In the genomic region with DNA sequence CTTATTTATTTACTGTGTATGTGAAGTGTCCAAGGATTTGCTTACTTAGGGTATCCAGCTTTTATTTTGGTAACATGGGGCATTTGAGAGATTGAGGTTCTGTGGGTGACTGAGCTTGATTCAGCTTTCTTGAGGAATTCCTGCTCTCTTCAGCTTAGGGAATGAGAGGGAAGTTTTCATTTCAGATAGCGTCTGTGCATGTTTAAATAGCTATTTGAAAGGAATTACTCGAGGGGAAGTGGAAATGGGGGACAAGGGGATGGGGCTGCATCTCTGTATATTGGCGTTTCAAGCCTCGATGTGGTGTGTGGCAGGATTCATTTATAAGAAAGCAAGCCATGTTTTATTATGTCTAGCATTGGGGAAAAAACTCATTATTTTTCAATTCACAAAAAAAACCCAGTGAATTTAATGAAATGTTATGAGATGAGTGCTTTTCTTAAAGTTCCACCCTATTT, we compare ENCODE assay signal across 8 cellular contexts. TPM values are rescaled to one million over a fixed set of nuclear protein-coding genes. Genes with fewer than 3 reads are reported as not detected.
DNase-seq lines count a peak whose midpoint lies in the region; ATAC-seq and TF ChIP-seq lines count a peak whose summit lies in the region.

No MANE protein-coding gene starts in this region.

- 0 to 3% methylated on average over 3 to 4 of the region's 4 CpGs for WGBS in gastroesophageal sphincter (ENCODE audit: low coverage in 1 of 2), 2 donors
- WGBS in smooth muscle cell (ENCODE audit: low lambda C conversion rate), result 15% methylated on average over 4 of the region's 4 CpGs

- peak overlapping the region; percentile 95 for H3K9ac ChIP-seq in smooth muscle cell (ENCODE audit: low read depth)

- peaks cover 54% of the 10 kb centered on the region for H3K79me2 ChIP-seq in smooth muscle cell (ENCODE audit: low read depth)

- CTCF ChIA-PET in T-cell (lab: Charles Lee), result interaction anchor here (0.6 to 3.5 kb wide), 9 partner anchors 29 to 165 kb away, joined by 3 to 27 read pairs (median 6); partner anchors contain the start of genes ASTE1 (in 1 of the 2), NEK11 (in 1 of the 2) and PIK3R4 (in 1 of the 2)

- no peak for TF ChIP-seq POLR2A in gastroesophageal sphincter (IDR thresholded peaks at IDR 0.05)

- H3K4me3 ChIP-seq in gastroesophageal sphincter, result peak overlapping the region; percentile 80 to 81
- peak overlapping the region; percentile 91 for H3K4me3 ChIP-seq in smooth muscle cell

- no peak for TF ChIP-seq EP300 in gastroesophageal sphincter (IDR thresholded peaks at IDR 0.05)

- DNase-seq in NCI-H1092 treated with DMSO at 0.1 percent for 48 hours (lab: John Stamatoyannopoulos, UW) (peak; percentile 53), NCI-H1092 (lab: John Stamatoyannopoulos, UW) (no peak), T-cell (no peak), smooth muscle cell (lab: John Stamatoyannopoulos, UW; ENCODE audit: unreplicated experiment) (no peak), NCI-H187 treated with DMSO at 0.1 percent for 48 hours (lab: John Stamatoyannopoulos, UW) (no peak)
- DNase-seq in activated effector memory CD4-positive, alpha-beta T cell treated with Interleukin-2 at 50 U/mL for 16 hours, result no peak

- H4K20me1 ChIP-seq in smooth muscle cell (ENCODE audit: low read depth), result peaks cover 48% of the 10 kb centered on the region

- H3K27me3 Mint-ChIP-seq in T-cell, result no peaks in the 10 kb centered on the region

- no peaks in the 10 kb centered on the region for H3F3A ChIP-seq in smooth muscle cell (ENCODE audit: low read depth)

- TF ChIP-seq CTCF in gastroesophageal sphincter (IDR thresholded peaks at IDR 0.05) (no peak), smooth muscle cell (IDR thresholded peaks at IDR 0.05; ENCODE audit: borderline replicate concordance, insufficient read depth, poor library complexity, severe bottlenecking) (no peak)

- no peaks in the 10 kb centered on the region for H3K9me3 Mint-ChIP-seq in T-cell

- peaks cover 33 to 55% (median 51%) of the 10 kb centered on the region in 3 donors for H3K4me1 Mint-ChIP-seq in T-cell

- H3K4me1 ChIP-seq in gastroesophageal sphincter (peaks cover 0 to 51% (median 8%) of the 10 kb centered on the region in 3 donors), smooth muscle cell (ENCODE audit: low read depth) (peaks cover 19% of the 10 kb centered on the region)

- POLR2A ChIA-PET in T-cell (lab: Charles Lee), result interaction anchor here in 1 of 2 donors (0.6 to 1.1 kb wide), 3 partner anchors 11 to 152 kb away, joined by 3 to 9 read pairs (median 4); no protein-coding TSS in a partner anchor

- H3K36me3 Mint-ChIP-seq in T-cell, result no peaks in the 10 kb centered on the region

- peak overlapping the region; percentile 94 to 96 (median 96) for H3K4me3 Mint-ChIP-seq in T-cell

- peak overlapping the region; percentile 88 for H2AFZ ChIP-seq in smooth muscle cell (ENCODE audit: low read depth)

- H3K27me3 ChIP-seq in gastroesophageal sphincter (no peaks in the 10 kb centered on the region), smooth muscle cell (ENCODE audit: low read depth) (no peaks in the 10 kb centered on the region)

- H3K9me3 ChIP-seq in gastroesophageal sphincter (no peaks in the 10 kb centered on the region), smooth muscle cell (replicated peaks; ENCODE audit: low read depth) (no peaks in the 10 kb centered on the region)

- H3K27ac ChIP-seq in gastroesophageal sphincter (peak overlapping the region in 3 of 4 donors; percentile 93 to 98 (median 95)), smooth muscle cell (ENCODE audit: low read depth) (peak overlapping the region; percentile 90)

- H3K36me3 ChIP-seq in gastroesophageal sphincter (no peaks in the 10 kb centered on the region), smooth muscle cell (ENCODE audit: low read depth) (no peaks in the 10 kb centered on the region)

- H3K27ac Mint-ChIP-seq in T-cell, result peak overlapping the region; percentile 47 to 83

- H3K4me2 ChIP-seq in smooth muscle cell, result peak overlapping the region; percentile 95

- ATAC-seq in T-cell (replicated peaks in 1 of 4) (no peak), gastroesophageal sphincter (no peak), HG02970 (IDR thresholded peaks at IDR 0.05; ENCODE audit: low FRiP score, unreplicated experiment) (no peak)

RNA-seq across cellular contexts. Expression of gene ATP2C1, which starts 1.0 kb away (rescaled TPM):
- 10 to 100 TPM; 36.4 to 60.1 (median 42.6) TPM for total RNA-seq in T-cell
- total RNA-seq in gastroesophageal sphincter, result 10 to 100 TPM; 36.7 to 56.6 (median 44.8) TPM
- 85.9 and 118 TPM in 2 replicates for total RNA-seq in smooth muscle cell
- polyA plus RNA-seq in smooth muscle cell, result 36.0 and 43.2 TPM in 2 replicates
